Comparison of ENCODE assay signal across 16 cellular contexts in genomic region chr21:44425895-44426662, GRCh38. TPM values are rescaled to one million over a fixed set of nuclear protein-coding genes. Genes with fewer than 3 reads are reported as not detected.
DNase-seq lines count a peak whose midpoint lies in the region; ATAC-seq, FAIRE-seq and TF ChIP-seq lines count a peak whose summit lies in the region.
"Had no signal": no experiment of that assay in that cellular context is flagged by ENCODE, and none has a peak within 500 bp of the region (broad histone marks: within the 10 kb centered on the region; RNA-seq: fewer than 3 reads in every experiment).

No MANE protein-coding gene starts in this region.

- peaks cover 4% of the 10 kb centered on the region for H3K36me3 Mint-ChIP-seq in stimulated activated memory B cell treated with anti-CD40 and anti-IgM and Interleukin-4, amounts not matched to agents 10 μg/mL and 1 μg/mL and 100 μg/mL, for 72 hours

- no peaks in the 10 kb centered on the region for H3K27me3 Mint-ChIP-seq in stimulated activated memory B cell treated with anti-CD40 and anti-IgM and Interleukin-4, amounts not matched to agents 10 μg/mL and 1 μg/mL and 100 μg/mL, for 72 hours
- H3K27me3 Mint-ChIP-seq: naive B cell had no signal

- TF ChIP-seq POLR2A in Peyer's patch (IDR thresholded peaks at IDR 0.05) (no peak), H54 (IDR thresholded peaks at IDR 0.05; ENCODE audit: low read depth, low read length) (no peak)

- DNase-seq in activated effector memory CD4-positive, alpha-beta T cell treated with anti-CD3 and anti-CD28 coated beads, Interleukin-2, amount 50 U/mL, for 16 hours, result peak; percentile 57
- DNase-seq in activated effector memory CD4-positive, alpha-beta T cell treated with Interleukin-2 at 50 U/mL for 16 hours, result no peak
- peak in 2 of 3 donors; percentile 31 for DNase-seq in Peyer's patch
- peak; percentile 43 for DNase-seq in islet precursor cell
- no peak for DNase-seq in H54 (ENCODE audit: insufficient read length, low spot score)
- DNase-seq in foreskin melanocyte, result no peak
- DNase-seq in SW480 (ENCODE audit: low spot score), result no peak
- DNase-seq: activated CD8-positive, alpha-beta T cell treated with anti-CD3 and anti-CD28 coated beads, Interleukin-2, amount 10 ng/mL, durations not matched to agents 7 days and 5 days; central memory CD4-positive, alpha-beta T cell; naive B cell; NCI-H510A; T-helper 1 cell had no signal

- no peak overlapping the region for H3K4me3 ChIP-seq in Peyer's patch
- H3K4me3 ChIP-seq: tibial nerve had no signal

- no peak for TF ChIP-seq CTCF in Peyer's patch (IDR thresholded peaks at IDR 0.05)

- no peaks in the 10 kb centered on the region for H3K27me3 ChIP-seq in Peyer's patch

- H3K4me1 Mint-ChIP-seq in stimulated activated memory B cell treated with anti-CD40 and anti-IgM and Interleukin-4, amounts not matched to agents 10 μg/mL and 1 μg/mL and 100 μg/mL, for 72 hours, result peaks cover 11% of the 10 kb centered on the region
- H3K4me1 Mint-ChIP-seq: CD8-positive, alpha-beta memory T cell had no signal

- H3K9me3 Mint-ChIP-seq in stimulated activated memory B cell treated with anti-CD40 and anti-IgM and Interleukin-4, amounts not matched to agents 10 μg/mL and 1 μg/mL and 100 μg/mL, for 72 hours, result peaks cover 13% of the 10 kb centered on the region

- no peak for FAIRE-seq in H54 (lab: Jason Lieb, UNC)

- peak overlapping the region; percentile 43 for H3K4me3 Mint-ChIP-seq in stimulated activated memory B cell treated with anti-CD40 and anti-IgM and Interleukin-4, amounts not matched to agents 10 μg/mL and 1 μg/mL and 100 μg/mL, for 72 hours
- H3K4me3 Mint-ChIP-seq: activated CD8-positive, alpha-beta T cell treated with anti-CD3 and anti-CD28 coated beads, Interleukin-2, amount 10 ng/mL, durations not matched to agents 7 days and 5 days; CD8-positive, alpha-beta memory T cell had no signal

- ATAC-seq in stimulated activated memory B cell treated with anti-CD40 and anti-IgM and Interleukin-4, amounts not matched to agents 10 μg/mL and 1 μg/mL and 100 μg/mL, for 72 hours, result no peak
- ATAC-seq: activated CD8-positive, alpha-beta T cell treated with anti-CD3 and anti-CD28 coated beads, Interleukin-2, amount 10 ng/mL, durations not matched to agents 7 days and 5 days had no signal

- H3K27ac Mint-ChIP-seq in stimulated activated memory B cell treated with anti-CD40 and anti-IgM and Interleukin-4, amounts not matched to agents 10 μg/mL and 1 μg/mL and 100 μg/mL, for 72 hours, result no peak overlapping the region
- H3K27ac Mint-ChIP-seq: activated CD8-positive, alpha-beta T cell treated with anti-CD3 and anti-CD28 coated beads, Interleukin-2, amount 10 ng/mL, durations not matched to agents 7 days and 5 days; progenitor cell of endocrine pancreas had no signal

- H3K27ac ChIP-seq in Peyer's patch, result no peak overlapping the region
- H3K27ac ChIP-seq: tibial nerve had no signal

- H3K36me3 ChIP-seq in Peyer's patch, result no peaks in the 10 kb centered on the region
- H3K36me3 ChIP-seq: tibial nerve had no signal

- peaks cover 0 to 10% (median 0%) of the 10 kb centered on the region in 4 donors for H3K9me3 ChIP-seq in Peyer's patch

- no peaks in the 10 kb centered on the region for H3K4me1 ChIP-seq in Peyer's patch
- H3K4me1 ChIP-seq: tibial nerve had no signal

RNA-seq across cellular contexts. Expression of gene LRRC3, which starts 29.2 kb away (rescaled TPM):
- total RNA-seq in Peyer's patch, result 1 to 10 TPM; 1.7 to 6.6 (median 2.2) TPM

Comparison
In these comparisons a context has a peak if more than half of its experiments do, and no peak if none do; other contexts are left out.
1. DNase-seq: peak in activated effector memory CD4-positive, alpha-beta T cell treated with anti-CD3 and anti-CD28 coated beads, Interleukin-2, amount 50 U/mL, for 16 hours (single experiment), Peyer's patch (2 of 3) and islet precursor cell (single experiment); none in activated effector memory CD4-positive, alpha-beta T cell treated with Interleukin-2 at 50 U/mL for 16 hours (single experiment), H54 (single experiment), foreskin melanocyte (single experiment) and SW480 (single experiment).